ENCODE assay signal across 25 cellular contexts in genomic region chr6:38184780-38185080, GRCh38.
DNase-seq lines count a peak whose midpoint lies in the region.
"Had no signal": no experiment of that assay in that cellular context is flagged by ENCODE, and none has a peak within 500 bp of the region (broad histone marks: within the 10 kb centered on the region; RNA-seq: fewer than 3 reads in every experiment).

No MANE protein-coding gene starts in this region.

- H3K36me3 Mint-ChIP-seq in activated CD4-positive, alpha-beta memory T cell treated with anti-CD3 and anti-CD28 coated beads for 36 hours = no peaks in the 10 kb centered on the region
- H3K36me3 Mint-ChIP-seq: activated naive CD4-positive, alpha-beta T cell treated with anti-CD3 and anti-CD28 coated beads, Interleukin-2, amount 50 U/mL, for 72 hours; stimulated activated effector memory CD8-positive, alpha-beta T cell treated with anti-CD3 and anti-CD28 coated beads, Interleukin-12 subunit alpha, Interleukin-12 subunit beta, amount 100 ng/mL, for 72 hours had no signal

- no peaks in the 10 kb centered on the region for H3K27me3 Mint-ChIP-seq in activated CD4-positive, alpha-beta memory T cell treated with anti-CD3 and anti-CD28 coated beads for 36 hours
- H3K27me3 Mint-ChIP-seq: activated CD4-positive, alpha-beta T cell treated with anti-CD3 and anti-CD28 coated beads for 36 hours; activated T-helper 17 cell treated with anti-CD3 and anti-CD28 coated beads, Interleukin-2, amount 50 U/mL, for 72 hours; CD4-positive, CD25-positive, alpha-beta regulatory T cell; T-cell had no signal

- DNase-seq in Ammon's horn (ENCODE audit: low spot score) (peak; percentile 74), DMS79 treated with DMSO at 0.1 percent for 48 hours (lab: John Stamatoyannopoulos, UW) (peak; percentile 89), astrocyte of the hippocampus (ENCODE audit: low read depth, low spot score) (peak; percentile 45), midbrain (lab: John Stamatoyannopoulos, UW) (peak; percentile 34), A172 (ENCODE audit: low spot score) (no peak), H4 (ENCODE audit: low spot score) (no peak)
- DNase-seq in activated CD4-positive, alpha-beta memory T cell treated with anti-CD3 and anti-CD28 coated beads for 36 hours = no peak
- DNase-seq: activated CD4-positive, alpha-beta T cell treated with anti-CD3 and anti-CD28 coated beads for 36 hours; aorta; CD4-positive, CD25-positive, alpha-beta regulatory T cell; DMS 273 treated with DMSO at 0.1 percent for 48 hours; erythroblast; foreskin keratinocyte; GDM1; lower lobe of right lung; NCI-H1436; NCI-H345; PC-9; SIG-M5; stimulated activated CD4-positive, alpha-beta T cell treated with anti-CD3 and anti-CD28 coated beads, Interleukin-2, amount 100 ng/mL, for 24 hours; T-cell; testis had no signal

- H3K4me1 Mint-ChIP-seq in activated CD4-positive, alpha-beta memory T cell treated with anti-CD3 and anti-CD28 coated beads for 36 hours (ENCODE audit: low read depth) = no peaks in the 10 kb centered on the region
- H3K4me1 Mint-ChIP-seq: activated CD4-positive, alpha-beta T cell treated with anti-CD3 and anti-CD28 coated beads for 36 hours; activated T-helper 17 cell treated with anti-CD3 and anti-CD28 coated beads, Interleukin-2, amount 50 U/mL, for 72 hours had no signal

- CTCF ChIA-PET in activated CD4-positive, alpha-beta memory T cell treated with anti-CD3 and anti-CD28 coated beads for 36 hours (lab: Charles Lee) = no interaction called here

- intact Hi-C loops in activated CD4-positive, alpha-beta memory T cell treated with anti-CD3 and anti-CD28 coated beads for 36 hours (cut with micrococcal nuclease) = no loop called here

- no peak overlapping the region for H3K4me3 Mint-ChIP-seq in activated CD4-positive, alpha-beta memory T cell treated with anti-CD3 and anti-CD28 coated beads for 36 hours
- H3K4me3 Mint-ChIP-seq: activated CD4-positive, alpha-beta T cell treated with anti-CD3 and anti-CD28 coated beads for 36 hours; activated T-helper 17 cell treated with anti-CD3 and anti-CD28 coated beads, Interleukin-2, amount 50 U/mL, for 72 hours; CD4-positive, CD25-positive, alpha-beta regulatory T cell; stimulated activated effector memory CD8-positive, alpha-beta T cell treated with anti-CD3 and anti-CD28 coated beads, Interleukin-12 subunit alpha, Interleukin-12 subunit beta, amount 100 ng/mL, for 72 hours; T-cell had no signal

- H3K9me3 Mint-ChIP-seq in activated CD4-positive, alpha-beta memory T cell treated with anti-CD3 and anti-CD28 coated beads for 36 hours = no peaks in the 10 kb centered on the region
- H3K9me3 Mint-ChIP-seq: activated naive CD4-positive, alpha-beta T cell treated with anti-CD3 and anti-CD28 coated beads, Interleukin-2, amount 50 U/mL, for 72 hours; activated T-helper 17 cell treated with anti-CD3 and anti-CD28 coated beads, Interleukin-2, amount 50 U/mL, for 72 hours; CD4-positive, CD25-positive, alpha-beta regulatory T cell; stimulated activated effector memory CD8-positive, alpha-beta T cell treated with anti-CD3 and anti-CD28 coated beads, Interleukin-12 subunit alpha, Interleukin-12 subunit beta, amount 100 ng/mL, for 72 hours; T-cell had no signal

- H3K27ac Mint-ChIP-seq in activated CD4-positive, alpha-beta memory T cell treated with anti-CD3 and anti-CD28 coated beads for 36 hours = no peak overlapping the region
- H3K27ac Mint-ChIP-seq: activated CD4-positive, alpha-beta T cell treated with anti-CD3 and anti-CD28 coated beads for 36 hours; activated T-helper 17 cell treated with anti-CD3 and anti-CD28 coated beads, Interleukin-2, amount 50 U/mL, for 72 hours; CD4-positive, CD25-positive, alpha-beta regulatory T cell; stimulated activated effector memory CD8-positive, alpha-beta T cell treated with anti-CD3 and anti-CD28 coated beads, Interleukin-12 subunit alpha, Interleukin-12 subunit beta, amount 100 ng/mL, for 72 hours; T-cell had no signal

- POLR2A ChIA-PET in activated CD4-positive, alpha-beta memory T cell treated with anti-CD3 and anti-CD28 coated beads for 36 hours (lab: Charles Lee) = no interaction called here

Comparison
In these comparisons a context has a peak if more than half of its experiments do, and no peak if none do; other contexts are left out.
1. DNase-seq: peak in Ammon's horn (single experiment), DMS79 treated with DMSO at 0.1 percent for 48 hours (single experiment), astrocyte of the hippocampus (single experiment) and midbrain (single experiment); none in A172 (single experiment), activated CD4-positive, alpha-beta memory T cell treated with anti-CD3 and anti-CD28 coated beads for 36 hours (single experiment) and H4 (single experiment).